ENCODE assay signal across 9 cellular contexts in genomic region chr17:71764507-71764906, GRCh38.
DNase-seq lines count a peak whose midpoint lies in the region; ATAC-seq and TF ChIP-seq lines count a peak whose summit lies in the region.
"Had no signal": no experiment of that assay in that cellular context is flagged by ENCODE, and none has a peak within 500 bp of the region (broad histone marks: within the 10 kb centered on the region; RNA-seq: fewer than 3 reads in every experiment).

No MANE protein-coding gene starts in this region.

- H3K4me1 ChIP-seq in adrenal gland (replicated peaks in 1 of 2) (no peaks in the 10 kb centered on the region), neural progenitor cell (no peaks in the 10 kb centered on the region)

- H3K4me2 ChIP-seq in neural progenitor cell = no peak overlapping the region

- intact Hi-C loops in adrenal gland (cut with DNase I) = no loop called here

- H3K9me3 ChIP-seq in adrenal gland (replicated peaks in 1 of 3) = no peaks in the 10 kb centered on the region
- H3K9me3 ChIP-seq in neural progenitor cell (ENCODE audit: low read depth) = no peaks in the 10 kb centered on the region
- H3K9me3 ChIP-seq: ovary had no signal

- H3K4me3 Mint-ChIP-seq in neural progenitor cell = no peak overlapping the region
- H3K4me3 Mint-ChIP-seq in activated CD8-positive, alpha-beta memory T cell treated with anti-CD3 and anti-CD28 coated beads, Interleukin-2, amount 10 ng/mL, durations not matched to agents 7 days and 5 days = no peak overlapping the region
- H3K4me3 Mint-ChIP-seq: T-helper 17 cell had no signal

- H3K4me1 Mint-ChIP-seq in neural progenitor cell = no peaks in the 10 kb centered on the region
- H3K4me1 Mint-ChIP-seq in activated CD8-positive, alpha-beta memory T cell treated with anti-CD3 and anti-CD28 coated beads, Interleukin-2, amount 10 ng/mL, durations not matched to agents 7 days and 5 days = no peaks in the 10 kb centered on the region
- H3K4me1 Mint-ChIP-seq: T-helper 17 cell had no signal

- no peaks in the 10 kb centered on the region for H3K79me2 ChIP-seq in neural progenitor cell (ENCODE audit: low read depth)

- no peak overlapping the region for H3K27ac ChIP-seq in adrenal gland
- H3K27ac ChIP-seq in neural progenitor cell = no peak overlapping the region
- H3K27ac ChIP-seq: ovary had no signal

- no peak overlapping the region for H3K27ac Mint-ChIP-seq in neural progenitor cell
- H3K27ac Mint-ChIP-seq in activated CD8-positive, alpha-beta memory T cell treated with anti-CD3 and anti-CD28 coated beads, Interleukin-2, amount 10 ng/mL, durations not matched to agents 7 days and 5 days = no peak overlapping the region
- H3K27ac Mint-ChIP-seq: T-helper 17 cell had no signal

- H3K27me3 Mint-ChIP-seq in neural progenitor cell (ENCODE audit: insufficient read depth, low read depth) = no peaks in the 10 kb centered on the region
- no peaks in the 10 kb centered on the region for H3K27me3 Mint-ChIP-seq in activated CD8-positive, alpha-beta memory T cell treated with anti-CD3 and anti-CD28 coated beads, Interleukin-2, amount 10 ng/mL, durations not matched to agents 7 days and 5 days
- H3K27me3 Mint-ChIP-seq: T-helper 17 cell had no signal

- peaks cover 5% of the 10 kb centered on the region for H3K9me3 Mint-ChIP-seq in neural progenitor cell
- H3K9me3 Mint-ChIP-seq in activated CD8-positive, alpha-beta memory T cell treated with anti-CD3 and anti-CD28 coated beads, Interleukin-2, amount 10 ng/mL, durations not matched to agents 7 days and 5 days (ENCODE audit: low read depth) = peaks cover 5% of the 10 kb centered on the region

- peak; percentile 24 for TF ChIP-seq CTCF in GM10266 (IDR thresholded peaks at IDR 0.05; ENCODE audit: control insufficient read depth, insufficient read depth, low read depth, missing control alignments)
- TF ChIP-seq CTCF in adrenal gland (IDR thresholded peaks at IDR 0.05) = peak in 2 of 6 experiments; percentile 20 to 32
- TF ChIP-seq CTCF in neural progenitor cell (IDR thresholded peaks at IDR 0.05) = peak; percentile 78

- H4K20me1 ChIP-seq in neural progenitor cell (ENCODE audit: low read depth) = no peaks in the 10 kb centered on the region

- WGBS in adrenal gland, 4 donors = 27 to 41% (median 35%) methylated on average over 3 of the region's 3 CpGs

- TF ChIP-seq POLR2A in adrenal gland (IDR thresholded peaks at IDR 0.05) = no peak

- CTCF ChIA-PET in activated CD8-positive, alpha-beta memory T cell treated with anti-CD3 and anti-CD28 coated beads, Interleukin-2, amount 10 ng/mL, durations not matched to agents 7 days and 5 days (lab: Charles Lee) = no interaction called here

- H3K27me3 ChIP-seq in adrenal gland = no peaks in the 10 kb centered on the region
- no peaks in the 10 kb centered on the region for H3K27me3 ChIP-seq in neural progenitor cell
- H3K27me3 ChIP-seq: ovary had no signal

- no peaks in the 10 kb centered on the region for H3K36me3 Mint-ChIP-seq in neural progenitor cell
- H3K36me3 Mint-ChIP-seq in activated CD8-positive, alpha-beta memory T cell treated with anti-CD3 and anti-CD28 coated beads, Interleukin-2, amount 10 ng/mL, durations not matched to agents 7 days and 5 days = no peaks in the 10 kb centered on the region

- no peak overlapping the region for H2AFZ ChIP-seq in neural progenitor cell (replicated peaks)

- H3K4me3 ChIP-seq in adrenal gland (no peak overlapping the region), neural progenitor cell (no peak overlapping the region)
- H3K4me3 ChIP-seq: ovary had no signal

- H3K9ac ChIP-seq in neural progenitor cell = no peak overlapping the region

- no peaks in the 10 kb centered on the region for H3F3A ChIP-seq in neural progenitor cell (ENCODE audit: low read depth)

- DNase-seq in GM10266 (ENCODE audit: extremely low spot score) (peak; percentile 6), adrenal gland (peak in 4 of 7 donors; percentile 13 to 54 (median 22)), neural progenitor cell (ENCODE audit: low spot score) (peak; percentile 74), NCI-H187 (lab: John Stamatoyannopoulos, UW) (no peak), NCI-H2029 treated with DMSO at 0.1 percent for 48 hours (lab: John Stamatoyannopoulos, UW) (no peak)
- no peak for DNase-seq in activated CD8-positive, alpha-beta memory T cell treated with anti-CD3 and anti-CD28 coated beads, Interleukin-2, amount 10 ng/mL, durations not matched to agents 7 days and 5 days
- DNase-seq: ovary, T-helper 17 cell had no signal

- H3K36me3 ChIP-seq in adrenal gland (replicated peaks in 1 of 2) = no peaks in the 10 kb centered on the region
- H3K36me3 ChIP-seq in neural progenitor cell = no peaks in the 10 kb centered on the region
- H3K36me3 ChIP-seq: ovary had no signal

- ATAC-seq in HG03442 (IDR thresholded peaks at IDR 0.05; ENCODE audit: unreplicated experiment) = peak; percentile 66
- no peak for ATAC-seq in activated CD8-positive, alpha-beta memory T cell treated with anti-CD3 and anti-CD28 coated beads, Interleukin-2, amount 10 ng/mL, durations not matched to agents 7 days and 5 days
- ATAC-seq: T-helper 17 cell had no signal

Comparison
In these comparisons a context has a peak if more than half of its experiments do, and no peak if none do; other contexts are left out.
1. DNase-seq: peak in GM10266 (single experiment), adrenal gland (4 of 7) and neural progenitor cell (single experiment); none in NCI-H187 (0 of 2), activated CD8-positive, alpha-beta memory T cell treated with anti-CD3 and anti-CD28 coated beads, Interleukin-2, amount 10 ng/mL, durations not matched to agents 7 days and 5 days (single experiment) and NCI-H2029 treated with DMSO at 0.1 percent for 48 hours (single experiment).